Comparison of ENCODE assay signal across 9 cellular contexts in genomic region chr7:74183653-74184450, GRCh38. TPM values are rescaled to one million over a fixed set of nuclear protein-coding genes. Genes with fewer than 3 reads are reported as not detected.
DNase-seq lines count a peak whose midpoint lies in the region; ATAC-seq, FAIRE-seq and TF ChIP-seq lines count a peak whose summit lies in the region.
"Had no signal": no experiment of that assay in that cellular context is flagged by ENCODE, and none has a peak within 500 bp of the region (broad histone marks: within the 10 kb centered on the region; RNA-seq: fewer than 3 reads in every experiment).

No MANE protein-coding gene starts in this region.

- H3K27ac ChIP-seq in SK-N-SH (ENCODE audit: low read depth in 2 of 2, low read length in 1 of 2) (no peak overlapping the region; a peak in 1 of 4 replicates), endothelial cell of umbilical vein (ENCODE audit: insufficient read depth, low read depth, low read length) (peak overlapping the region; percentile 13)

- no TSS peak for BruUV-seq in endothelial cell of umbilical vein (replicated peaks; lab: Mats Ljungman, UMichigan)

- H2AFZ ChIP-seq in SK-N-SH (ENCODE audit: low read depth), result no peak overlapping the region
- H2AFZ ChIP-seq in endothelial cell of umbilical vein (ENCODE audit: low read depth, low read length), result no peak overlapping the region

- H3K27me3 Mint-ChIP-seq in activated T-cell treated with anti-CD3 and anti-CD28 coated beads, Interleukin-2, amount 50 U/mL, for 4 hours (ENCODE audit: low read depth), result no peaks in the 10 kb centered on the region
- no peaks in the 10 kb centered on the region for H3K27me3 Mint-ChIP-seq in stimulated activated naive CD8-positive, alpha-beta T cell treated with anti-CD3 and anti-CD28 coated beads, Interleukin-15, Interleukin-2, amounts not matched to agents 100 ng/mL and 50 ng/mL, for 24 hours

- no peak overlapping the region for H3K9ac ChIP-seq in SK-N-SH
- H3K9ac ChIP-seq in endothelial cell of umbilical vein (replicated peaks; ENCODE audit: extremely low read depth, insufficient read depth, low read length), result no peak overlapping the region

- DNase-seq in activated T-cell treated with anti-CD3 and anti-CD28 coated beads, Interleukin-2, amount 50 U/mL, for 4 hours, result no peak
- DNase-seq in activated T-cell treated with anti-CD3 and anti-CD28 coated beads for 4 hours (no peak), SK-N-SH (peak; percentile 49), endothelial cell of umbilical vein (ENCODE audit: low read depth, low spot score) (peak; percentile 36), islet precursor cell (no peak)

- POLR2A ChIA-PET in SK-N-SH (lab: Yijun Ruan, JAX), result interaction anchor here (0.6 to 3.0 kb wide), 3 partner anchors 9 to 418 kb away, joined by 3 to 16 read pairs (median 4); partner anchors contain the start of gene EIF4H
- POLR2A ChIA-PET in endothelial cell of umbilical vein (lab: Charles Lee), result no interaction called here

- H3K4me1 Mint-ChIP-seq in activated T-cell treated with anti-CD3 and anti-CD28 coated beads, Interleukin-2, amount 50 U/mL, for 4 hours (ENCODE audit: low read depth), result peaks cover 84% of the 10 kb centered on the region
- peaks cover 79% of the 10 kb centered on the region for H3K4me1 Mint-ChIP-seq in stimulated activated naive CD8-positive, alpha-beta T cell treated with anti-CD3 and anti-CD28 coated beads, Interleukin-15, Interleukin-2, amounts not matched to agents 100 ng/mL and 50 ng/mL, for 24 hours (ENCODE audit: low read depth)

- H3K36me3 Mint-ChIP-seq in activated T-cell treated with anti-CD3 and anti-CD28 coated beads, Interleukin-2, amount 50 U/mL, for 4 hours (ENCODE audit: insufficient read depth), result peaks cover 30% of the 10 kb centered on the region
- H3K36me3 Mint-ChIP-seq in stimulated activated naive CD8-positive, alpha-beta T cell treated with anti-CD3 and anti-CD28 coated beads, Interleukin-15, Interleukin-2, amounts not matched to agents 100 ng/mL and 50 ng/mL, for 24 hours (ENCODE audit: low read depth), result peaks cover 86% of the 10 kb centered on the region

- no peak overlapping the region for H3K4me3 Mint-ChIP-seq in activated T-cell treated with anti-CD3 and anti-CD28 coated beads, Interleukin-2, amount 50 U/mL, for 4 hours
- no peak overlapping the region for H3K4me3 Mint-ChIP-seq in stimulated activated naive CD8-positive, alpha-beta T cell treated with anti-CD3 and anti-CD28 coated beads, Interleukin-15, Interleukin-2, amounts not matched to agents 100 ng/mL and 50 ng/mL, for 24 hours

- WGBS in SK-N-SH (ENCODE audit: low lambda C conversion rate), result 72% methylated on average over 7 of the region's 7 CpGs

- no peaks in the 10 kb centered on the region for H3K27me3 ChIP-seq in SK-N-SH (ENCODE audit: insufficient read depth)
- H3K27me3 ChIP-seq in endothelial cell of umbilical vein (ENCODE audit: control insufficient read depth in 2 of 2, insufficient read depth in 2 of 2, low read length in 2 of 2), result no peaks in the 10 kb centered on the region

- TF ChIP-seq CTCF in SK-N-SH (IDR thresholded peaks at IDR 0.05) (peak; percentile 58), endothelial cell of umbilical vein (IDR thresholded peaks at IDR 0.05; ENCODE audit: extremely low read depth in 1 of 2, insufficient read depth in 1 of 2, low read depth in 1 of 2, low read length in 2 of 2) (peak; percentile 3 to 24)

- H3K9me1 ChIP-seq in endothelial cell of umbilical vein (replicated peaks; ENCODE audit: control insufficient read depth, extremely low read depth, insufficient read depth, low read length), result no peaks in the 10 kb centered on the region

- intact Hi-C loops in endothelial cell of umbilical vein (cut with micrococcal nuclease), result no loop called here

- no peaks in the 10 kb centered on the region for H3K9me2 ChIP-seq in SK-N-SH

- no peaks in the 10 kb centered on the region for H3K9me3 Mint-ChIP-seq in activated T-cell treated with anti-CD3 and anti-CD28 coated beads, Interleukin-2, amount 50 U/mL, for 4 hours
- H3K9me3 Mint-ChIP-seq in stimulated activated naive CD8-positive, alpha-beta T cell treated with anti-CD3 and anti-CD28 coated beads, Interleukin-15, Interleukin-2, amounts not matched to agents 100 ng/mL and 50 ng/mL, for 24 hours, result no peaks in the 10 kb centered on the region

- dilution Hi-C loops in endothelial cell of umbilical vein (cut with MboI; ENCODE audit: extremely low pct_ligation_motif_present, low sequenced_read_pairs), result no loop called here

- peak; percentile 91 for FAIRE-seq in endothelial cell of umbilical vein (lab: Jason Lieb, UNC)
- FAIRE-seq: endometrium had no signal

- H3K4me3 ChIP-seq in SK-N-SH (ENCODE audit: low read depth in 2 of 2, low read length in 1 of 2) (no peak overlapping the region), endothelial cell of umbilical vein (replicated peaks in 1 of 3; ENCODE audit: insufficient read depth in 1 of 3, low read depth in 1 of 3, low read length in 3 of 3) (peak overlapping the region in 1 of 3 experiments; percentile 26)

- H3K4me2 ChIP-seq in SK-N-SH (no peak overlapping the region), endothelial cell of umbilical vein (ENCODE audit: insufficient read depth, low read length) (peak overlapping the region; percentile 85)

- peak; percentile 80 to 86 for ATAC-seq in activated T-cell treated with anti-CD3 and anti-CD28 coated beads, Interleukin-2, amount 50 U/mL, for 4 hours
- ATAC-seq in GM18858 (IDR thresholded peaks at IDR 0.05; ENCODE audit: unreplicated experiment) (no peak), HG03469 (IDR thresholded peaks at IDR 0.05; ENCODE audit: unreplicated experiment) (no peak)

- CTCF ChIA-PET in SK-N-SH (lab: Yijun Ruan, JAX) (interaction anchor here (0.6 to 6.8 kb wide), 18 partner anchors 9 to 329 kb away, joined by 3 to 50 read pairs (median 5); partner anchors contain the start of gene LIMK1), endothelial cell of umbilical vein (lab: Charles Lee) (interaction anchor here (0.6 to 1.9 kb wide), 10 partner anchors 9 to 217 kb away, joined by 3 to 14 read pairs (median 6); partner anchors contain the start of gene EIF4H)

- H3K9me3 ChIP-seq in SK-N-SH (no peaks in the 10 kb centered on the region), endothelial cell of umbilical vein (replicated peaks; ENCODE audit: control insufficient read depth, insufficient read depth, low read length) (no peaks in the 10 kb centered on the region)

- H3K36me3 ChIP-seq in SK-N-SH (replicated peaks in 1 of 2; ENCODE audit: control insufficient read depth in 1 of 2, insufficient read depth in 2 of 2, low read length in 1 of 2) (peaks cover 26 to 41% of the 10 kb centered on the region in 2 experiments), endothelial cell of umbilical vein (ENCODE audit: control insufficient read depth in 2 of 2, extremely low read depth in 1 of 2, insufficient read depth in 2 of 2, low read length in 2 of 2) (peaks cover 8 to 20% of the 10 kb centered on the region in 2 experiments)

- H3K79me2 ChIP-seq in SK-N-SH (ENCODE audit: insufficient read depth) (peaks cover 100% of the 10 kb centered on the region), endothelial cell of umbilical vein (ENCODE audit: control insufficient read depth, insufficient read depth, low read length) (peaks cover 100% of the 10 kb centered on the region)

- H3K4me1 ChIP-seq in SK-N-SH (ENCODE audit: control insufficient read depth in 1 of 2, insufficient read depth in 2 of 2, low read depth in 1 of 2, low read length in 1 of 2), result peaks cover 17 to 28% of the 10 kb centered on the region in 2 experiments; a peak in 3 of 4 replicates
- peaks cover 51% of the 10 kb centered on the region for H3K4me1 ChIP-seq in endothelial cell of umbilical vein (ENCODE audit: control insufficient read depth, extremely low read depth, insufficient read depth, low read length)

- H3K27ac Mint-ChIP-seq in stimulated activated naive CD8-positive, alpha-beta T cell treated with anti-CD3 and anti-CD28 coated beads, Interleukin-15, Interleukin-2, amounts not matched to agents 100 ng/mL and 50 ng/mL, for 24 hours, result peak overlapping the region; percentile 62

- peaks cover 100% of the 10 kb centered on the region for H4K20me1 ChIP-seq in SK-N-SH (ENCODE audit: insufficient read depth)
- peaks cover 13% of the 10 kb centered on the region for H4K20me1 ChIP-seq in endothelial cell of umbilical vein (replicated peaks; ENCODE audit: control insufficient read depth, extremely low read depth, insufficient read depth, low read length)

- peaks cover 9% of the 10 kb centered on the region for H3F3A ChIP-seq in SK-N-SH (replicated peaks; ENCODE audit: insufficient read depth)

- peak; percentile 52 for TF ChIP-seq RAD21 in SK-N-SH (IDR thresholded peaks at IDR 0.05; ENCODE audit: low read length)

- no peak for TF ChIP-seq EP300 in SK-N-SH (IDR thresholded peaks at IDR 0.05; ENCODE audit: borderline replicate concordance in 1 of 2, low read depth in 1 of 2, low read length in 1 of 2)

- TF ChIP-seq POLR2A in endothelial cell of umbilical vein (IDR thresholded peaks at IDR 0.05; ENCODE audit: low read depth, low read length), result no peak

RNA-seq across cellular contexts. Expression of gene EIF4H, which starts 9.7 kb away (rescaled TPM):
- 100 to 1,000 TPM; 427 to 433 (median 433) TPM for total RNA-seq in activated T-cell treated with anti-CD3 and anti-CD28 coated beads, Interleukin-2, amount 50 U/mL, for 4 hours
- 443 and 468 TPM in 2 replicates for polyA plus RNA-seq in SK-N-SH (2012; rRNA removed)
- 373 and 432 TPM in 2 replicates for polyA plus RNA-seq in SK-N-SH (2012; cell fraction: cytosol; rRNA removed)
- polyA plus RNA-seq in SK-N-SH (2012; cell fraction: nucleus; rRNA removed), result 258 and 306 TPM in 2 replicates
- 415 and 434 TPM in 2 replicates for total RNA-seq in endothelial cell of umbilical vein
- 334 and 406 TPM in 2 replicates for polyA plus RNA-seq in endothelial cell of umbilical vein
- polyA plus RNA-seq in endothelial cell of umbilical vein (2011; cell fraction: cytosol; rRNA removed), result 342 and 346 TPM in 2 replicates
- polyA plus RNA-seq in endothelial cell of umbilical vein (2011; cell fraction: nucleus; rRNA removed), result 236 and 266 TPM in 2 replicates
- 288 and 322 TPM in 2 replicates for polyA plus RNA-seq in endothelial cell of umbilical vein (2012)
- polyA minus RNA-seq in endothelial cell of umbilical vein, result 356 and 377 TPM in 2 replicates
- 143 TPM for polyA minus RNA-seq in endothelial cell of umbilical vein (2011; cell fraction: cytosol; rRNA and poly(A)+ RNA removed)
- polyA minus RNA-seq in endothelial cell of umbilical vein (2011; cell fraction: nucleus; rRNA and poly(A)+ RNA removed), result 129 and 131 TPM in 2 replicates

RNA-seq across cellular contexts. Expression of gene LAT2, which starts 26.0 kb away (rescaled TPM):
- 10 to 100 TPM in 1 of 3 donors, 1 to 10 TPM in 2; 2.5 to 12.5 (median 5.9) TPM for total RNA-seq in activated T-cell treated with anti-CD3 and anti-CD28 coated beads, Interleukin-2, amount 50 U/mL, for 4 hours
- polyA plus RNA-seq in SK-N-SH (2012; rRNA removed) (2.4 and 2.5 TPM in 2 replicates), endothelial cell of umbilical vein (0.57 and 1.0 TPM in 2 replicates)
- 1.2 and 2.4 TPM in 2 replicates for polyA plus RNA-seq in SK-N-SH (2012; cell fraction: cytosol; rRNA removed)
- 4.7 and 5.1 TPM in 2 replicates for polyA plus RNA-seq in SK-N-SH (2012; cell fraction: nucleus; rRNA removed)
- 1.1 and 1.8 TPM in 2 replicates for total RNA-seq in endothelial cell of umbilical vein
- polyA plus RNA-seq in endothelial cell of umbilical vein (2011; cell fraction: cytosol; rRNA removed), result 0.28 and 0.52 TPM in 2 replicates
- polyA plus RNA-seq in endothelial cell of umbilical vein (2011; cell fraction: nucleus; rRNA removed), result 3.3 and 3.8 TPM in 2 replicates
- polyA plus RNA-seq in endothelial cell of umbilical vein (2012), result 0.61 and 0.84 TPM in 2 replicates
- polyA minus RNA-seq in endothelial cell of umbilical vein, result 0.36 and 1.3 TPM in 2 replicates
- not detected for polyA minus RNA-seq in endothelial cell of umbilical vein (2011; cell fraction: cytosol; rRNA and poly(A)+ RNA removed)
- polyA minus RNA-seq in endothelial cell of umbilical vein (2011; cell fraction: nucleus; rRNA and poly(A)+ RNA removed), result 0.96 and 1.5 TPM in 2 replicates

Comparison
In these comparisons a context has a peak if more than half of its experiments do, and no peak if none do; other contexts are left out.
1. ATAC-seq: peak in activated T-cell treated with anti-CD3 and anti-CD28 coated beads, Interleukin-2, amount 50 U/mL, for 4 hours (2 of 2); none in GM18858 (single experiment) and HG03469 (single experiment).
2. DNase-seq: peak in SK-N-SH (single experiment) and endothelial cell of umbilical vein (single experiment); none in activated T-cell treated with anti-CD3 and anti-CD28 coated beads, Interleukin-2, amount 50 U/mL, for 4 hours (single experiment), activated T-cell treated with anti-CD3 and anti-CD28 coated beads for 4 hours (single experiment) and islet precursor cell (single experiment).